Comparison of ENCODE assay signal across 9 cellular contexts in the genomic region with DNA sequence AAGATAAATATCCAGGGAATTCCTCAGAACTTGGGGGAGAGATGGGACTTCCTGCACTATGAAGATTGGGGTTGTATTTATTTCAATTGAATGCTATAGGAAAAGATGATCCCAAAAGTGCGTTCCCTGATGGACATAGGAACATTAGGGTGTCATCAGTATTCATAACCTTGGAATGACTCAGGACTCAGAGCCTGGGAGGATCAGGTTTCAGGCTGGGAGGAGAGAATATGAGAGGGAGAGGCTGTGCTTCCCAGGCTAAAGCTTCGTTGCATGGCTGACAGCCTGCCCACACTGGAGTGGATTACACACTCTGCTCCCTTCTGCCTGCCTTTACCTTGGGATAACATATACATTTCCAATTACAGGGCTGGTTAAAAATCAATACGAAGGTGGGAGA.
A peak's percentile ranks its signal among the peaks of the same experiment; 100 is the strongest.
DNase-seq lines count a peak whose midpoint lies in the region; ATAC-seq and TF ChIP-seq lines count a peak whose summit lies in the region.
"Had no signal": no experiment of that assay in that cellular context is flagged by ENCODE, and none has a peak within 500 bp of the region (broad histone marks: within the 10 kb centered on the region; RNA-seq: fewer than 3 reads in every experiment).

No MANE protein-coding gene starts in this region.

- H3K4me3 Mint-ChIP-seq in Calu3 (ENCODE audit: low read depth, unreplicated experiment) = no peak overlapping the region
- no peak overlapping the region for H3K4me3 Mint-ChIP-seq in mesothelial cell of epicardium
- H3K4me3 Mint-ChIP-seq in activated CD8-positive, alpha-beta memory T cell treated with anti-CD3 and anti-CD28 coated beads, Interleukin-2, amount 10 ng/mL, durations not matched to agents 7 days and 5 days = no peak overlapping the region
- H3K4me3 Mint-ChIP-seq in activated CD4-positive, alpha-beta T cell treated with anti-CD3 and anti-CD28 coated beads, Interleukin-2, amount 10 ng/mL, durations not matched to agents 24 days and 14 days = no peak overlapping the region
- H3K4me3 Mint-ChIP-seq: stimulated activated naive CD8-positive, alpha-beta T cell treated with anti-CD3 and anti-CD28 coated beads, Interleukin-15, Interleukin-2, amounts not matched to agents 100 ng/mL and 50 ng/mL, for 24 hours had no signal

- no peaks in the 10 kb centered on the region for H3K36me3 Mint-ChIP-seq in Calu3 (ENCODE audit: insufficient read depth, unreplicated experiment)
- H3K36me3 Mint-ChIP-seq in mesothelial cell of epicardium = no peaks in the 10 kb centered on the region
- H3K36me3 Mint-ChIP-seq in activated CD8-positive, alpha-beta memory T cell treated with anti-CD3 and anti-CD28 coated beads, Interleukin-2, amount 10 ng/mL, durations not matched to agents 7 days and 5 days = no peaks in the 10 kb centered on the region
- H3K36me3 Mint-ChIP-seq in activated CD4-positive, alpha-beta T cell treated with anti-CD3 and anti-CD28 coated beads, Interleukin-2, amount 10 ng/mL, durations not matched to agents 24 days and 14 days (ENCODE audit: low read depth) = no peaks in the 10 kb centered on the region

- dilution Hi-C loops in mammary epithelial cell (cut with HindIII; ENCODE audit: low sequenced_read_pairs) = no loop called here

- H3K4me2 ChIP-seq in mammary epithelial cell (ENCODE audit: insufficient read depth, low read depth, low read length) = no peak overlapping the region

- no TSS peak for BruUV-seq in Calu3 (replicated peaks; lab: Mats Ljungman, UMichigan)
- BruUV-seq in mammary epithelial cell (replicated peaks; lab: Mats Ljungman, UMichigan) = no TSS peak

- 14% methylated on average over 3 of the region's 3 CpGs for WGBS in mammary epithelial cell (ENCODE audit: low coverage, missing lambda C conversion rate)

- no peak for TF ChIP-seq CTCF in Calu3 (IDR thresholded peaks at IDR 0.05; ENCODE audit: unreplicated experiment)
- no peak for TF ChIP-seq CTCF in mammary epithelial cell (conservative IDR thresholded peaks at IDR 0.05 in 1 of 2, IDR thresholded peaks at IDR 0.05 in 1 of 2; ENCODE audit: extremely low read depth in 1 of 2, insufficient read depth in 1 of 2, low read depth in 1 of 2, low read length in 2 of 2)
- TF ChIP-seq CTCF in mesothelial cell of epicardium (IDR thresholded peaks at IDR 0.05; ENCODE audit: unreplicated experiment) = no peak

- H3K9me3 ChIP-seq in mammary epithelial cell (replicated peaks; ENCODE audit: insufficient read depth, low read length) = no peaks in the 10 kb centered on the region

- CTCF ChIA-PET in Calu3 (lab: Charles Lee) = interaction anchor here (0.6 to 1.2 kb wide), 2 partner anchors 9 to 46 kb away, joined by 3 read pairs; no protein-coding TSS in a partner anchor
- CTCF ChIA-PET in mammary epithelial cell (lab: Charles Lee; ENCODE audit: low non-redundant PET) = no interaction called here
- CTCF ChIA-PET in activated CD8-positive, alpha-beta memory T cell treated with anti-CD3 and anti-CD28 coated beads, Interleukin-2, amount 10 ng/mL, durations not matched to agents 7 days and 5 days (lab: Charles Lee) = no interaction called here

- H3K9me3 Mint-ChIP-seq in Calu3 (ENCODE audit: low read depth, unreplicated experiment) = no peaks in the 10 kb centered on the region
- peaks cover 5% of the 10 kb centered on the region for H3K9me3 Mint-ChIP-seq in mesothelial cell of epicardium
- H3K9me3 Mint-ChIP-seq in activated CD8-positive, alpha-beta memory T cell treated with anti-CD3 and anti-CD28 coated beads, Interleukin-2, amount 10 ng/mL, durations not matched to agents 7 days and 5 days (ENCODE audit: low read depth) = no peaks in the 10 kb centered on the region
- H3K9me3 Mint-ChIP-seq in activated CD4-positive, alpha-beta T cell treated with anti-CD3 and anti-CD28 coated beads, Interleukin-2, amount 10 ng/mL, durations not matched to agents 24 days and 14 days = no peaks in the 10 kb centered on the region
- H3K9me3 Mint-ChIP-seq: stimulated activated naive CD8-positive, alpha-beta T cell treated with anti-CD3 and anti-CD28 coated beads, Interleukin-15, Interleukin-2, amounts not matched to agents 100 ng/mL and 50 ng/mL, for 24 hours had no signal

- no peaks in the 10 kb centered on the region for H3K36me3 ChIP-seq in mammary epithelial cell (ENCODE audit: insufficient read depth, low read length)

- peaks cover 20% of the 10 kb centered on the region for H3K4me1 Mint-ChIP-seq in Calu3 (ENCODE audit: low read depth, unreplicated experiment)
- peaks cover 21% of the 10 kb centered on the region for H3K4me1 Mint-ChIP-seq in mesothelial cell of epicardium
- H3K4me1 Mint-ChIP-seq in activated CD8-positive, alpha-beta memory T cell treated with anti-CD3 and anti-CD28 coated beads, Interleukin-2, amount 10 ng/mL, durations not matched to agents 7 days and 5 days = no peaks in the 10 kb centered on the region
- no peaks in the 10 kb centered on the region for H3K4me1 Mint-ChIP-seq in activated CD4-positive, alpha-beta T cell treated with anti-CD3 and anti-CD28 coated beads, Interleukin-2, amount 10 ng/mL, durations not matched to agents 24 days and 14 days

- in situ Hi-C loops in mammary epithelial cell (cut with MboI; ENCODE audit: low sequenced_read_pairs in 2 of 2) = no loop called here

- no peak for ATAC-seq in activated CD8-positive, alpha-beta memory T cell treated with anti-CD3 and anti-CD28 coated beads, Interleukin-2, amount 10 ng/mL, durations not matched to agents 7 days and 5 days
- ATAC-seq in GM21529 (IDR thresholded peaks at IDR 0.05; ENCODE audit: unreplicated experiment) = no peak

- H3K27me3 ChIP-seq in mammary epithelial cell (ENCODE audit: insufficient read depth, low read length) = no peaks in the 10 kb centered on the region

- no peak overlapping the region for H3K27ac ChIP-seq in mammary epithelial cell (ENCODE audit: insufficient read depth, low read depth, low read length)

- DNase-seq in Calu3 (peak; percentile 16), LoVo (ENCODE audit: low spot score) (peak; percentile 25), mammary epithelial cell (peak; percentile 84), mesothelial cell of epicardium (ENCODE audit: low spot score in 2 of 2, unreplicated experiment in 2 of 2) (no peak), C1 segment of cervical spinal cord (lab: John Stamatoyannopoulos, UW) (no peak)
- no peak for DNase-seq in activated CD8-positive, alpha-beta memory T cell treated with anti-CD3 and anti-CD28 coated beads, Interleukin-2, amount 10 ng/mL, durations not matched to agents 7 days and 5 days
- no peak for DNase-seq in activated CD4-positive, alpha-beta T cell treated with anti-CD3 and anti-CD28 coated beads, Interleukin-2, amount 10 ng/mL, durations not matched to agents 24 days and 14 days

- intact Hi-C loops in Calu3 (cut with micrococcal nuclease; ENCODE audit: unreplicated experiment) (no loop called here), mammary epithelial cell (cut with micrococcal nuclease) (no loop called here)
- intact Hi-C loops in activated CD4-positive, alpha-beta T cell treated with anti-CD3 and anti-CD28 coated beads, Interleukin-2, amount 10 ng/mL, durations not matched to agents 24 days and 14 days (cut with micrococcal nuclease) = no loop called here

- H3K27ac Mint-ChIP-seq in Calu3 (ENCODE audit: unreplicated experiment) (no peak overlapping the region), mesothelial cell of epicardium (peak overlapping the region; percentile 80)
- no peak overlapping the region for H3K27ac Mint-ChIP-seq in activated CD8-positive, alpha-beta memory T cell treated with anti-CD3 and anti-CD28 coated beads, Interleukin-2, amount 10 ng/mL, durations not matched to agents 7 days and 5 days
- H3K27ac Mint-ChIP-seq in activated CD4-positive, alpha-beta T cell treated with anti-CD3 and anti-CD28 coated beads, Interleukin-2, amount 10 ng/mL, durations not matched to agents 24 days and 14 days = no peak overlapping the region
- H3K27ac Mint-ChIP-seq: stimulated activated naive CD8-positive, alpha-beta T cell treated with anti-CD3 and anti-CD28 coated beads, Interleukin-15, Interleukin-2, amounts not matched to agents 100 ng/mL and 50 ng/mL, for 24 hours had no signal

- H3K79me2 ChIP-seq in mammary epithelial cell (ENCODE audit: insufficient read depth, low read length) = no peaks in the 10 kb centered on the region

- H2AFZ ChIP-seq in mammary epithelial cell (ENCODE audit: low read depth, low read length) = peak overlapping the region; percentile 25

- H3K9ac ChIP-seq in mammary epithelial cell (ENCODE audit: insufficient read depth, low read length) = no peak overlapping the region

- peaks cover 16% of the 10 kb centered on the region for H3K4me1 ChIP-seq in mammary epithelial cell (ENCODE audit: insufficient read depth, low read length)

- H3K4me3 ChIP-seq in mammary epithelial cell (replicated peaks in 1 of 3; ENCODE audit: insufficient read depth in 1 of 3, low read depth in 2 of 3, low read length in 3 of 3) = no peak overlapping the region

- no peaks in the 10 kb centered on the region for H4K20me1 ChIP-seq in mammary epithelial cell (ENCODE audit: insufficient read depth, low read length)

- H3K27me3 Mint-ChIP-seq in Calu3 (ENCODE audit: unreplicated experiment) (no peaks in the 10 kb centered on the region), mesothelial cell of epicardium (ENCODE audit: low read depth) (no peaks in the 10 kb centered on the region)
- peaks cover 5% of the 10 kb centered on the region for H3K27me3 Mint-ChIP-seq in activated CD8-positive, alpha-beta memory T cell treated with anti-CD3 and anti-CD28 coated beads, Interleukin-2, amount 10 ng/mL, durations not matched to agents 7 days and 5 days
- peaks cover 7% of the 10 kb centered on the region for H3K27me3 Mint-ChIP-seq in activated CD4-positive, alpha-beta T cell treated with anti-CD3 and anti-CD28 coated beads, Interleukin-2, amount 10 ng/mL, durations not matched to agents 24 days and 14 days
- H3K27me3 Mint-ChIP-seq: stimulated activated naive CD8-positive, alpha-beta T cell treated with anti-CD3 and anti-CD28 coated beads, Interleukin-15, Interleukin-2, amounts not matched to agents 100 ng/mL and 50 ng/mL, for 24 hours had no signal

Comparison
In these comparisons a context has a peak if more than half of its experiments do, and no peak if none do; other contexts are left out.
1. DNase-seq: peak in Calu3 (single experiment), LoVo (single experiment) and mammary epithelial cell (single experiment); none in mesothelial cell of epicardium (0 of 2), C1 segment of cervical spinal cord (0 of 14), activated CD8-positive, alpha-beta memory T cell treated with anti-CD3 and anti-CD28 coated beads, Interleukin-2, amount 10 ng/mL, durations not matched to agents 7 days and 5 days (single experiment) and activated CD4-positive, alpha-beta T cell treated with anti-CD3 and anti-CD28 coated beads, Interleukin-2, amount 10 ng/mL, durations not matched to agents 24 days and 14 days (single experiment).